Comparison of ENCODE assay signal across 8 cellular contexts in genomic region chr5:131634996-131635754, GRCh38. TPM values are rescaled to one million over a fixed set of nuclear protein-coding genes. Genes with fewer than 3 reads are reported as not detected.
DNase-seq lines count a peak whose midpoint lies in the region; ATAC-seq, FAIRE-seq and TF ChIP-seq lines count a peak whose summit lies in the region.

RAPGEF6 (minus strand) TSS chr5:131635229; CDS start chr5:131635030, 199 bp downstream.

- H3K4me1 Mint-ChIP-seq in chondrocyte (ENCODE audit: low read depth): peaks cover 20% of the 10 kb centered on the region

- ATAC-seq in HG03439 (IDR thresholded peaks at IDR 0.05; ENCODE audit: unreplicated experiment): peak; percentile 92

- peak; percentile 16 for TF ChIP-seq CTCF in chondrocyte (IDR thresholded peaks at IDR 0.05)
- TF ChIP-seq CTCF in kidney (IDR thresholded peaks at IDR 0.05; ENCODE audit: borderline replicate concordance, extremely low read depth, insufficient read depth): peak; percentile 3

- no peaks in the 10 kb centered on the region for H3K9me3 ChIP-seq in kidney (ENCODE audit: control insufficient read depth in 1 of 2, low read length in 2 of 2)

- H3K27me3 Mint-ChIP-seq in chondrocyte (ENCODE audit: low read depth): no peaks in the 10 kb centered on the region

- intact Hi-C loops in kidney (cut with DNase I): no loop called here

- H3K4me3 Mint-ChIP-seq in chondrocyte (ENCODE audit: unreplicated experiment): peak within 1 kb of the TSS; percentile 97

- H3K27ac ChIP-seq in kidney (ENCODE audit: low read depth in 2 of 2, low read length in 2 of 2): peak within 1 kb of the TSS; percentile 98

- H3K9ac ChIP-seq in kidney (ENCODE audit: low read length in 2 of 2): peak within 1 kb of the TSS; percentile 96 to 99

- peak; percentile 86 for TF ChIP-seq POLR2A in GM19193 (IDR thresholded peaks at IDR 0.05; ENCODE audit: extremely low read depth, insufficient read depth, insufficient read length)

- H3K27ac Mint-ChIP-seq in chondrocyte (ENCODE audit: unreplicated experiment): peak within 1 kb of the TSS; percentile 99

- H3K9me3 Mint-ChIP-seq in chondrocyte (ENCODE audit: low read depth): no peaks in the 10 kb centered on the region

- H3K4me1 ChIP-seq in kidney (ENCODE audit: control insufficient read depth in 1 of 2, insufficient read depth in 1 of 2, low read depth in 1 of 2, low read length in 2 of 2): peaks cover 0 to 10% of the 10 kb centered on the region in 2 donors

- peak; percentile 96 for FAIRE-seq in kidney (lab: Jason Lieb, UNC)

- H3K4me3 ChIP-seq in kidney (ENCODE audit: low read length in 2 of 2): peak within 1 kb of the TSS; percentile 87 to 89

- H3K36me3 Mint-ChIP-seq in chondrocyte (ENCODE audit: low read depth): no peaks in the 10 kb centered on the region

- H3K36me3 ChIP-seq in kidney (ENCODE audit: control insufficient read depth in 1 of 2, insufficient read depth in 2 of 2, low read length in 2 of 2): no peaks in the 10 kb centered on the region

- DNase-seq in Ammon's horn (ENCODE audit: low spot score): peak; percentile 99
- peak; percentile 94 for DNase-seq in NCI-H510A treated with DMSO at 0.1 percent for 48 hours (lab: John Stamatoyannopoulos, UW)
- peak; percentile 90 to 92 for DNase-seq in activated CD4-positive, alpha-beta T cell treated with anti-CD3 and anti-CD28 coated beads for 24 hours (ENCODE audit: low read depth in 2 of 2)
- DNase-seq in chondrocyte (ENCODE audit: low spot score): peak; percentile 96
- peak; percentile 99 for DNase-seq in kidney
- peak; percentile 98 for DNase-seq in stimulated activated CD4-positive, alpha-beta T cell treated with anti-CD3 and anti-CD28 coated beads, Interleukin-15, amount 100 ng/mL, for 24 hours

RNA-seq across cellular contexts. Expression of gene RAPGEF6, which starts in this region (rescaled TPM):
- total RNA-seq in chondrocyte (12.1 to 18.9 TPM (median 13.6 TPM) in 3 replicates), kidney (28.6 TPM)
- polyA plus RNA-seq in kidney (ENCODE audit: insufficient read depth, low read depth, low replicate concordance): 1.8 TPM

Comparison
In these comparisons a context has a peak if more than half of its experiments do, and no peak if none do; other contexts are left out.
1. Peak in every context shown above with its lines: DNase-seq, ATAC-seq, H3K4me3 ChIP-seq and H3K27ac ChIP-seq.